18 cellular contexts compared by ENCODE assay signal in genomic region chr2:40155728-40156127, GRCh38.
"Had no signal": no experiment of that assay in that cellular context is flagged by ENCODE, and none has a peak within 500 bp of the region (broad histone marks: within the 10 kb centered on the region; RNA-seq: fewer than 3 reads in every experiment).

No MANE protein-coding gene starts in this region.

- H3K27me3 ChIP-seq: body of pancreas, gastroesophageal sphincter, heart left ventricle, neural progenitor cell, right atrium auricular region, stomach, vagina had no signal

- H3K4me3 ChIP-seq: body of pancreas, coronary artery, gastroesophageal sphincter, heart left ventricle, left ventricle myocardium inferior, neural progenitor cell, prostate gland, right atrium auricular region, skin epidermis, stomach, vagina had no signal

- H3K9me3 ChIP-seq: body of pancreas, gastroesophageal sphincter, heart left ventricle, left ventricle myocardium inferior, prostate gland, right atrium auricular region, stomach, vagina had no signal

- H3K9ac ChIP-seq: neural progenitor cell had no signal

- H3K27ac ChIP-seq: body of pancreas, coronary artery, gastroesophageal sphincter, heart left ventricle, left ventricle myocardium inferior, neural progenitor cell, prostate gland, right atrium auricular region, skin epidermis, stomach, vagina had no signal

- H2AFZ ChIP-seq: neural progenitor cell had no signal

- ATAC-seq: activated CD4-positive, alpha-beta T cell treated with anti-CD3 and anti-CD28 coated beads for 36 hours; activated T-helper 17 cell treated with anti-CD3 and anti-CD28 coated beads, Interleukin-2, amount 50 U/mL, for 72 hours; body of pancreas; gastroesophageal sphincter; naive thymus-derived CD4-positive, alpha-beta T cell had no signal

- H3K36me3 ChIP-seq: neural progenitor cell, prostate gland, vagina had no signal

- H3K4me1 ChIP-seq: body of pancreas, gastroesophageal sphincter, neural progenitor cell, prostate gland, right atrium auricular region, stomach, vagina had no signal

- DNase-seq: activated CD4-positive, alpha-beta memory T cell treated with anti-CD3 and anti-CD28 coated beads for 36 hours; activated CD4-positive, alpha-beta T cell treated with anti-CD3 and anti-CD28 coated beads for 36 hours; activated naive CD4-positive, alpha-beta T cell; activated naive CD8-positive, alpha-beta T cell treated with anti-CD3 and anti-CD28 coated beads for 36 hours; body of pancreas; heart left ventricle; kidney glomerular epithelial cell; left ventricle myocardium inferior; naive thymus-derived CD4-positive, alpha-beta T cell; stomach had no signal

- H3K4me2 ChIP-seq: neural progenitor cell had no signal
